In the genomic region with DNA sequence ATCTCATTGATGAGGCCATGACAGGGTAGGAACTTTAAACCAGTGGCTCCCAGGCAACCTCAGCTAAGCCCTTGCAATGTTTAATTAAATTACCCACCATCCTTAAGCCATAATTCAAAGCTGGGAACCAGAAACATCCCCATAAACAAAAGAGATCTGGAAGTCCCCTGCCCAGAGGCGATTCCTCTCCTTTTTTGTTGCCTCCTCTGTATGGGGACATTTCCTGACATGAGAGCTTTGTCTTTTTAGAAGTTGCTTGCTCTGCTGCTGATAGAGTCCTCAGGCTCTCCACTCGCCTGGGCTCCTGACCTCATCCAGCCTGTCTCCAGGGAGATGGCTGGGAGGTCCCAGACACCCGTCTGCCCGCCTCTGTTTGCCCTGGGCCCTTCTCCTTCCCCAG, we compare ENCODE assay signal across 1 cellular context.
A peak's percentile ranks its signal among the peaks of the same experiment; 100 is the strongest.
TF ChIP-seq lines count a peak whose summit lies in the region.

No MANE protein-coding gene starts in this region.

TF ChIP-seq in WTC11, 78 proteins besides CTCF, POLR2A, EP300 and RAD21:
- peak; percentile 14; the same call in 1 of the 2 replicates for TF ChIP-seq HMGA2 (CRISPR knock-in tag; IDR thresholded peaks at IDR 0.05)
- TF ChIP-seq IRF1 (CRISPR knock-in tag; IDR thresholded peaks at IDR 0.05), result no peak
